In the genomic region with DNA sequence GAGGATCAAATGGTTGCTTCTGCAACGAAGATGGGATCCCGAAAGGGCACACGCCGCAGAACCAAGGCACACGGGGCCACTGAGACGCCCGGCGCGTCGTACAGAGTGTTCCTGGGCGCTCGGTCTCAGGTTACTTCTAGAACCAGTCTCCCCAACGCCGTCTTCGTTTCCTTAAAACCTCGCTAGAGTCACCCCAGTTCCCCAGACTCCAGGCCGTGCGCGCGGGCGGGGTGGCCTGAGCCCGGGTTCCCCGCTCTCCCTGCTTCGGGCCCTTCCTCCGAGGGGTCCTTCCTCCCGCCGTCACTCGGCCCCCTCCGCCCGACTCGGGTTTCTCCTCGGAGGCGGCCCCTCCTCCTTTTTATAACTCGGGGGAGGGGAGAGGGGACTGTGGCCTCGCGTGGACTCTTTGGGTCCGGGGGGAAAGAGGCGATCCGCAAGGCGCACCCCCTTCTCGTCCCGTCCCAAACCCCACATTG, we compare ENCODE assay signal across 7 cellular contexts. TPM values are rescaled to one million over a fixed set of nuclear protein-coding genes. Genes with fewer than 3 reads are reported as not detected.
DNase-seq lines count a peak whose midpoint lies in the region; ATAC-seq, FAIRE-seq and TF ChIP-seq lines count a peak whose summit lies in the region.

No MANE protein-coding gene starts in this region.

- H3K9me2 ChIP-seq in SU-DHL-6 (replicated peaks; ENCODE audit: insufficient read depth, low read length), result no peaks in the 10 kb centered on the region

- H3K27ac ChIP-seq in SU-DHL-6 (ENCODE audit: low read depth, low read length) (no peak overlapping the region), body of pancreas (peak overlapping the region; percentile 72 to 87 (median 80)), skin epidermis (peak overlapping the region; percentile 24 to 95 (median 89))

- TF ChIP-seq CTCF in SU-DHL-6 (IDR thresholded peaks at IDR 0.05; ENCODE audit: insufficient read depth, low read length, poor library complexity, severe bottlenecking) (no peak), body of pancreas (IDR thresholded peaks at IDR 0.05) (no peak)

- ATAC-seq in HG03354 (IDR thresholded peaks at IDR 0.05; ENCODE audit: poor library complexity, severe bottlenecking, unreplicated experiment) (peak; percentile 20), body of pancreas (peak; percentile 12)

- no peaks in the 10 kb centered on the region for H3K36me3 ChIP-seq in SU-DHL-6 (ENCODE audit: low read length)
- H3K36me3 ChIP-seq in body of pancreas (replicated peaks in 1 of 2; ENCODE audit: insufficient read depth in 1 of 2, low read depth in 2 of 2), result no peaks in the 10 kb centered on the region

- TF ChIP-seq POLR2A in body of pancreas (IDR thresholded peaks at IDR 0.05), result peak in 1 of 3 donors; percentile 7

- peak overlapping the region; percentile 59 for H3K4me2 ChIP-seq in SU-DHL-6 (ENCODE audit: low read depth, low read length, poor library complexity, severe bottlenecking)

- H3F3A ChIP-seq in SU-DHL-6 (ENCODE audit: insufficient read depth), result no peaks in the 10 kb centered on the region

- DNase-seq in GM19239 (ENCODE audit: insufficient read length, low spot score), result peak; percentile 10
- DNase-seq in body of pancreas, result peak; percentile 42 to 50 (median 43)
- DNase-seq in cerebellum (ENCODE audit: low spot score), result no peak

- peaks cover 22% of the 10 kb centered on the region for H3K4me1 ChIP-seq in body of pancreas

- H3K27me3 ChIP-seq in SU-DHL-6 (ENCODE audit: low read length) (no peaks in the 10 kb centered on the region), body of pancreas (peaks cover 0 to 9% of the 10 kb centered on the region in 2 donors)

- H4K20me1 ChIP-seq in SU-DHL-6 (ENCODE audit: low read depth, low read length), result no peaks in the 10 kb centered on the region

- H3K9me3 ChIP-seq in SU-DHL-6 (ENCODE audit: insufficient read depth, low read length) (no peaks in the 10 kb centered on the region), body of pancreas (no peaks in the 10 kb centered on the region), iPS-18c (ENCODE audit: control insufficient read depth, insufficient read depth, low read length) (no peaks in the 10 kb centered on the region)

- peak overlapping the region; percentile 59 for H3K4me3 ChIP-seq in SU-DHL-6 (ENCODE audit: insufficient read depth, low read length, poor library complexity, severe bottlenecking)
- H3K4me3 ChIP-seq in body of pancreas, result peak overlapping the region; percentile 57 to 72
- peak overlapping the region; percentile 93 for H3K4me3 ChIP-seq in iPS-18c (ENCODE audit: insufficient read depth, low read depth, low read length)
- H3K4me3 ChIP-seq in skin epidermis, result peak overlapping the region; percentile 53 to 76 (median 68)

- intact Hi-C loops in body of pancreas (cut with DNase I), result no loop called here

- no peak for FAIRE-seq in GM19239 (lab: Jason Lieb, UNC)

- 0 to 1% methylated on average over 30 to 42 of the region's 42 CpGs for WGBS in body of pancreas, 2 donors

- H3K79me2 ChIP-seq in SU-DHL-6 (ENCODE audit: insufficient read depth, low read length), result no peaks in the 10 kb centered on the region

- peak overlapping the region; percentile 55 for H3K9ac ChIP-seq in SU-DHL-6 (ENCODE audit: low read length)

- peak overlapping the region; percentile 85 for H2AFZ ChIP-seq in SU-DHL-6 (ENCODE audit: low read depth, low read length, severe bottlenecking)

RNA-seq across cellular contexts. Expression of gene FZD7, which starts 0.8 kb away (rescaled TPM):
- 1 to 10 TPM in 1 of 2 donors, under 1 TPM in 1; 0.66 to 2.9 TPM for total RNA-seq in body of pancreas
- total RNA-seq in cerebellum, result 48.7 TPM

RNA-seq across cellular contexts. Expression of gene KIAA2012, which starts 40.2 kb away (rescaled TPM):
- total RNA-seq in body of pancreas (not detected), cerebellum (1.00 TPM)

Comparison
In these comparisons a context has a peak if more than half of its experiments do, and no peak if none do; other contexts are left out.
1. RNA of gene FZD7, which starts 0.8 kb away (total RNA-seq): 48.7 TPM in cerebellum (single experiment); 0.66 to 2.9 TPM in body of pancreas; every median in the first group is over 10 times any median in the second.
2. Peak in every context shown above with its lines, with median percentiles within 50 percentile points of each other: H3K4me3 ChIP-seq.